Comparison of ENCODE assay signal across 8 cellular contexts in the genomic region with DNA sequence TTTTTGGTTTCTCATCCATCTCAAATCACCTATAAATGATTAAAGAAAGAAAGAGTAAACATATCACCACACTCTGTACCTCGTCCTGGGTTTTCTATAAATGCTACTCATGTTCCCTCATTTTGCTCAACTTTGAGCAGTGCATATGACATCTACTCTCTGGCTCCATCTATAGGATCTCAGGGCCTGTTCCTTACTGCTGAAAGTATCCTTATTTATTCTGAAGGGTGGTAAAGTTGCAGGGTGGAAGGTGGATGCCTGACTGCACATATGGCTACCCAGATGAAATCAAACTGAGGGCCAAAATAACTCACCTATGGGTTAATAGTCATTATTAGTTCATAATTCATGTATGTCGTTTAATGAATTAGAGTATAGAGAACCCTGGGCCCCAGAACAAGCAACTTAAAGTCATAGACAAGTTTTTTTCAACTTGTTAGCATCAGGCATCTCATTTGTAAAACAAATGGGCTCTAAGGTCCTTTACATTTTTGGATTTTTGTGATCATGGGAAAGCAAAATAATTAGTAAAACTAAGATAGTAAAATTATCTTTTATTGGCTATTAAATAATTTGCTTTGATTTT. TPM values are rescaled to one million over a fixed set of nuclear protein-coding genes. Genes with fewer than 3 reads are reported as not detected.
DNase-seq lines count a peak whose midpoint lies in the region; ATAC-seq and TF ChIP-seq lines count a peak whose summit lies in the region.

No MANE protein-coding gene starts in this region.

- peak; percentile 60 for ATAC-seq in HG03139 (IDR thresholded peaks at IDR 0.05; ENCODE audit: unreplicated experiment)

- H3K4me1 ChIP-seq in NT2/D1 (ENCODE audit: insufficient read depth, insufficient read length) = no peaks in the 10 kb centered on the region
- no peaks in the 10 kb centered on the region for H3K4me1 ChIP-seq in liver (ENCODE audit: control insufficient read depth in 4 of 4, insufficient read depth in 4 of 4, low read length in 3 of 4)
- no peaks in the 10 kb centered on the region for H3K4me1 ChIP-seq in uterus

- TF ChIP-seq CTCF in liver (IDR thresholded peaks at IDR 0.05; ENCODE audit: low read depth, low read length, missing input control) (peak; percentile 55), uterus (IDR thresholded peaks at IDR 0.05) (peak; percentile 41 to 62 (median 51))

- H3K4me1 Mint-ChIP-seq in activated naive CD4-positive, alpha-beta T cell treated with anti-CD3 and anti-CD28 coated beads for 36 hours (ENCODE audit: low read depth) = no peaks in the 10 kb centered on the region

- H3K9me3 Mint-ChIP-seq in activated naive CD4-positive, alpha-beta T cell treated with anti-CD3 and anti-CD28 coated beads for 36 hours = no peaks in the 10 kb centered on the region

- intact Hi-C loops in activated naive CD4-positive, alpha-beta T cell treated with anti-CD3 and anti-CD28 coated beads for 36 hours (cut with micrococcal nuclease) = loop anchor here (1.0 to 10.0 kb wide), 6 partner anchors 47 to 579 kb away; partner anchors contain the start of gene NCF2
- intact Hi-C loops in uterus (cut with DNase I; ENCODE audit: low total_unique reads) = no loop called here

- CTCF ChIA-PET in activated naive CD4-positive, alpha-beta T cell treated with anti-CD3 and anti-CD28 coated beads for 36 hours (lab: Charles Lee) = no interaction called here

- H3K4me3 ChIP-seq in NT2/D1 (ENCODE audit: insufficient read length, low read depth) (no peak overlapping the region), liver (ENCODE audit: low read depth in 1 of 3, low read length in 3 of 3) (no peak overlapping the region), uterus (no peak overlapping the region)

- no peak overlapping the region for H3K27ac ChIP-seq in liver (ENCODE audit: low read depth in 1 of 2, low read length in 2 of 2)
- no peak overlapping the region for H3K27ac ChIP-seq in uterus

- no peak overlapping the region for H3K9ac ChIP-seq in NT2/D1 (ENCODE audit: insufficient read length, low read depth)
- no peak overlapping the region for H3K9ac ChIP-seq in liver (ENCODE audit: low read depth in 1 of 2, low read length in 2 of 2)

- H3K9me3 ChIP-seq in NT2/D1 (ENCODE audit: insufficient read depth, low read length) (no peaks in the 10 kb centered on the region), liver (ENCODE audit: control insufficient read depth in 4 of 4, low read length in 3 of 4) (no peaks in the 10 kb centered on the region), uterus (no peaks in the 10 kb centered on the region)

- peak; percentile 84 to 87 for TF ChIP-seq RAD21 in liver (IDR thresholded peaks at IDR 0.05)

- no peaks in the 10 kb centered on the region for H3K27me3 ChIP-seq in NT2/D1 (ENCODE audit: insufficient read depth, insufficient read length)
- H3K27me3 ChIP-seq in liver (ENCODE audit: control insufficient read depth in 4 of 4, insufficient read depth in 4 of 4, low read length in 3 of 4) = no peaks in the 10 kb centered on the region
- no peaks in the 10 kb centered on the region for H3K27me3 ChIP-seq in uterus

- no peak for TF ChIP-seq POLR2A in uterus (IDR thresholded peaks at IDR 0.05)

- peak overlapping the region; percentile 43 for H3K27ac Mint-ChIP-seq in activated naive CD4-positive, alpha-beta T cell treated with anti-CD3 and anti-CD28 coated beads for 36 hours

- 46% methylated on average over 2 of the region's 2 CpGs for WGBS in liver

- no peak for DNase-seq in activated naive CD4-positive, alpha-beta T cell treated with anti-CD3 and anti-CD28 coated beads for 36 hours
- no peak for DNase-seq in activated naive CD4-positive, alpha-beta T cell treated with Interleukin-2 at 50 U/mL for 16 hours
- DNase-seq in NT2/D1 (ENCODE audit: low read depth, low spot score) = peak; percentile 38
- DNase-seq in cerebellar cortex (ENCODE audit: low spot score) = peak; percentile 79
- DNase-seq in uterus = no peak
- DNase-seq in NCI-H1930 (lab: John Stamatoyannopoulos, UW) = no peak

- peaks cover 35% of the 10 kb centered on the region for H3K36me3 Mint-ChIP-seq in activated naive CD4-positive, alpha-beta T cell treated with anti-CD3 and anti-CD28 coated beads for 36 hours (ENCODE audit: low read depth)

- peaks cover 92% of the 10 kb centered on the region for H3K36me3 ChIP-seq in NT2/D1 (ENCODE audit: insufficient read depth, insufficient read length, low read length)
- H3K36me3 ChIP-seq in liver (ENCODE audit: control insufficient read depth in 4 of 4, insufficient read depth in 3 of 4, low read depth in 1 of 4, low read length in 3 of 4) = peaks cover 13 to 67% (median 53%) of the 10 kb centered on the region in 4 donors
- no peaks in the 10 kb centered on the region for H3K36me3 ChIP-seq in uterus

- H3K4me3 Mint-ChIP-seq in activated naive CD4-positive, alpha-beta T cell treated with anti-CD3 and anti-CD28 coated beads for 36 hours = no peak overlapping the region

- no peaks in the 10 kb centered on the region for H3K27me3 Mint-ChIP-seq in activated naive CD4-positive, alpha-beta T cell treated with anti-CD3 and anti-CD28 coated beads for 36 hours (ENCODE audit: low read depth)

TF ChIP-seq in liver, 16 proteins besides CTCF, POLR2A, EP300 and RAD21:
- TF ChIP-seq NR2F2 (IDR thresholded peaks at IDR 0.05) (no peak), TAF1 (conservative IDR thresholded peaks at IDR 0.05) (no peak), ATF3 (IDR thresholded peaks at IDR 0.05) (no peak), RXRA (IDR thresholded peaks at IDR 0.05) (no peak), ZBTB33 (IDR thresholded peaks at IDR 0.05) (no peak), MAX (IDR thresholded peaks at IDR 0.05) (no peak), SP1 (IDR thresholded peaks at IDR 0.05) (no peak), FOXA1 (IDR thresholded peaks at IDR 0.05) (no peak), JUND (IDR thresholded peaks at IDR 0.05) (no peak), EGR1 (IDR thresholded peaks at IDR 0.05; ENCODE audit: low read depth in 2 of 2) (no peak), FOXA2 (IDR thresholded peaks at IDR 0.05) (no peak), GABPA (IDR thresholded peaks at IDR 0.05 in 1 of 2, conservative IDR thresholded peaks at IDR 0.05 in 1 of 2) (no peak), YY1 (IDR thresholded peaks at IDR 0.05) (no peak), HNF4G (IDR thresholded peaks at IDR 0.05) (no peak), HNF4A (conservative IDR thresholded peaks at IDR 0.05) (no peak)
- TF ChIP-seq, protein P1, sequence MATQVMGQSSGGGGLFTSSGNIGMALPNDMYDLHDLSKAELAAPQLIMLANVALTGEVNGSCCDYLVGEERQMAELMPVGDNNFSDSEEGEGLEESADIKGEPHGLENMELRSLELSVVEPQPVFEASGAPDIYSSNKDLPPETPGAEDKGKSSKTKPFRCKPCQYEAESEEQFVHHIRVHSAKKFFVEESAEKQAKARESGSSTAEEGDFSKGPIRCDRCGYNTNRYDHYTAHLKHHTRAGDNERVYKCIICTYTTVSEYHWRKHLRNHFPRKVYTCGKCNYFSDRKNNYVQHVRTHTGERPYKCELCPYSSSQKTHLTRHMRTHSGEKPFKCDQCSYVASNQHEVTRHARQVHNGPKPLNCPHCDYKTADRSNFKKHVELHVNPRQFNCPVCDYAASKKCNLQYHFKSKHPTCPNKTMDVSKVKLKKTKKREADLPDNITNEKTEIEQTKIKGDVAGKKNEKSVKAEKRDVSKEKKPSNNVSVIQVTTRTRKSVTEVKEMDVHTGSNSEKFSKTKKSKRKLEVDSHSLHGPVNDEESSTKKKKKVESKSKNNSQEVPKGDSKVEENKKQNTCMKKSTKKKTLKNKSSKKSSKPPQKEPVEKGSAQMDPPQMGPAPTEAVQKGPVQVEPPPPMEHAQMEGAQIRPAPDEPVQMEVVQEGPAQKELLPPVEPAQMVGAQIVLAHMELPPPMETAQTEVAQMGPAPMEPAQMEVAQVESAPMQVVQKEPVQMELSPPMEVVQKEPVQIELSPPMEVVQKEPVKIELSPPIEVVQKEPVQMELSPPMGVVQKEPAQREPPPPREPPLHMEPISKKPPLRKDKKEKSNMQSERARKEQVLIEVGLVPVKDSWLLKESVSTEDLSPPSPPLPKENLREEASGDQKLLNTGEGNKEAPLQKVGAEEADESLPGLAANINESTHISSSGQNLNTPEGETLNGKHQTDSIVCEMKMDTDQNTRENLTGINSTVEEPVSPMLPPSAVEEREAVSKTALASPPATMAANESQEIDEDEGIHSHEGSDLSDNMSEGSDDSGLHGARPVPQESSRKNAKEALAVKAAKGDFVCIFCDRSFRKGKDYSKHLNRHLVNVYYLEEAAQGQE (IDR thresholded peaks at IDR 0.05) = no peak

RNA-seq across cellular contexts. Expression of gene NCF2, which starts 46.5 kb away (rescaled TPM):
- total RNA-seq in activated naive CD4-positive, alpha-beta T cell treated with anti-CD3 and anti-CD28 coated beads for 36 hours = 10 to 100 TPM; 14.0 to 14.3 TPM
- total RNA-seq in liver (10 to 100 TPM; 11.5 to 15.1 TPM), uterus (1 to 10 TPM in 3 of 4 donors, under 1 TPM in 1; 0.51 to 9.7 (median 3.0) TPM)
- 1 to 10 TPM; 1.2 to 3.4 TPM for polyA plus RNA-seq in liver

Comparison
In these comparisons a context has a peak if more than half of its experiments do, and no peak if none do; other contexts are left out.
1. DNase-seq: peak in NT2/D1 (single experiment) and cerebellar cortex (single experiment); none in activated naive CD4-positive, alpha-beta T cell treated with anti-CD3 and anti-CD28 coated beads for 36 hours (single experiment), activated naive CD4-positive, alpha-beta T cell treated with Interleukin-2 at 50 U/mL for 16 hours (single experiment), uterus (0 of 2) and NCI-H1930 (0 of 2).